In the genomic region with DNA sequence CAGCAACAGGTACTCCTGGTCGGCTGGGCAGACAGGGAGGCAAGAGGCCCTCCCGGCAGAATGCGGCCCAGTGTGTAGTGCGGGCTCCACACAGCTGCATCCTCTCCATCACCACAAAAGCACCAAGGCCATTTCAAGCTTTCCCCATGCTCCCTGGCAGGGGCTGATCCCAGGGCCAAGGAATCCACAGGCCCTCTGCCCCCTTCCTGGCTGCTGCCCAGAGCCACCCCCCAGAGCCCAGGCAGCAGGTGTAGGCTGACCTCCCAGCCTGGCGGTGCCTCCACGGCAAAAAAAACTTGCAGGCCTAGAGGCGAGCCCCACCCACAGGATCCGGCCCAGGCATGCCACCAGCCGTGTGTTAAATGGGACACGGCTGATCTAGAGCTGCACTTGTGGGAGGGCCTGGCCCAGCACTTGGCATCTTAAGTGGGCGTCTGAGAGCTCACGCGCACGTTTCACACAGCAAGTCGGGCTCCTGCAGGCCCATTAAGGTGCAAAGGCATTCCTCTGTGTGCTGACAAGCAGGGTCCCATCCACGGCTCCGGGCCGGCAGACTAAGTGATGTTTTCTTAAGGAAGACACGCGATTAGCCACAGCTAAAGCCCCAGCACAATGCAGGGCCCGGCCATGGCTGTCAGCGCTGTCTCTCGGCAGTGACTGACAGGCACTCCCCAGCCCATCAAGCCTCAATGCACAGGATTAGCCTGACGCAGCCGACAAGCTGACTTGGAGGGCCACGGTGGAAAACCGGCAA, we compare ENCODE assay signal across 8 cellular contexts. TPM values are rescaled to one million over a fixed set of nuclear protein-coding genes. Genes with fewer than 3 reads are reported as not detected.
DNase-seq lines count a peak whose midpoint lies in the region; ATAC-seq and TF ChIP-seq lines count a peak whose summit lies in the region.

No MANE protein-coding gene starts in this region.

- H3K4me1 Mint-ChIP-seq in CD14-positive monocyte, result no peaks in the 10 kb centered on the region
- H3K4me1 Mint-ChIP-seq in activated naive CD8-positive, alpha-beta T cell treated with anti-CD3 and anti-CD28 coated beads, Interleukin-2, amount 50 U/mL, for 24 hours, result peaks cover 3% of the 10 kb centered on the region
- H3K4me1 Mint-ChIP-seq in stimulated activated memory B cell treated with anti-CD40 and anti-IgM and Interleukin-4, amounts not matched to agents 10 μg/mL and 1 μg/mL and 100 μg/mL, for 72 hours, result no peaks in the 10 kb centered on the region

- no peak overlapping the region for H3K4me3 Mint-ChIP-seq in CD14-positive monocyte
- H3K4me3 Mint-ChIP-seq in activated naive CD8-positive, alpha-beta T cell treated with anti-CD3 and anti-CD28 coated beads, Interleukin-2, amount 50 U/mL, for 24 hours, result no peak overlapping the region
- no peak overlapping the region for H3K4me3 Mint-ChIP-seq in stimulated activated memory B cell treated with anti-CD40 and anti-IgM and Interleukin-4, amounts not matched to agents 10 μg/mL and 1 μg/mL and 100 μg/mL, for 72 hours

- DNase-seq in CD14-positive monocyte (ENCODE audit: low spot score) (peak; percentile 30), NCI-H128 (lab: John Stamatoyannopoulos, UW; ENCODE audit: unreplicated experiment) (peak; percentile 25), lung microvascular endothelial cell (ENCODE audit: low read depth in 2 of 2) (peak; percentile 34 to 57), OCI-M2 (lab: John Stamatoyannopoulos, UW; ENCODE audit: unreplicated experiment) (no peak), superior temporal gyrus (ENCODE audit: extremely low spot score) (no peak)
- no peak for DNase-seq in activated naive CD8-positive, alpha-beta T cell treated with anti-CD3 and anti-CD28 coated beads, Interleukin-2, amount 50 U/mL, for 24 hours

- peaks cover 5 to 37% of the 10 kb centered on the region in 2 donors for H3K36me3 Mint-ChIP-seq in CD14-positive monocyte
- no peaks in the 10 kb centered on the region for H3K36me3 Mint-ChIP-seq in activated naive CD8-positive, alpha-beta T cell treated with anti-CD3 and anti-CD28 coated beads, Interleukin-2, amount 50 U/mL, for 24 hours (ENCODE audit: low read depth)
- no peaks in the 10 kb centered on the region for H3K36me3 Mint-ChIP-seq in stimulated activated memory B cell treated with anti-CD40 and anti-IgM and Interleukin-4, amounts not matched to agents 10 μg/mL and 1 μg/mL and 100 μg/mL, for 72 hours

- peak overlapping the region in 1 of 7 donors; percentile 19 for H3K27ac Mint-ChIP-seq in CD14-positive monocyte
- peak overlapping the region; percentile 42 for H3K27ac Mint-ChIP-seq in activated naive CD8-positive, alpha-beta T cell treated with anti-CD3 and anti-CD28 coated beads, Interleukin-2, amount 50 U/mL, for 24 hours
- no peak overlapping the region for H3K27ac Mint-ChIP-seq in stimulated activated memory B cell treated with anti-CD40 and anti-IgM and Interleukin-4, amounts not matched to agents 10 μg/mL and 1 μg/mL and 100 μg/mL, for 72 hours

- ATAC-seq in activated naive CD8-positive, alpha-beta T cell treated with anti-CD3 and anti-CD28 coated beads, Interleukin-2, amount 50 U/mL, for 24 hours, result peak; percentile 27
- ATAC-seq in GM18858 (IDR thresholded peaks at IDR 0.05; ENCODE audit: unreplicated experiment), result no peak
- ATAC-seq in stimulated activated memory B cell treated with anti-CD40 and anti-IgM and Interleukin-4, amounts not matched to agents 10 μg/mL and 1 μg/mL and 100 μg/mL, for 72 hours, result no peak

- H3K9me3 Mint-ChIP-seq in CD14-positive monocyte, result no peaks in the 10 kb centered on the region
- no peaks in the 10 kb centered on the region for H3K9me3 Mint-ChIP-seq in activated naive CD8-positive, alpha-beta T cell treated with anti-CD3 and anti-CD28 coated beads, Interleukin-2, amount 50 U/mL, for 24 hours
- H3K9me3 Mint-ChIP-seq in stimulated activated memory B cell treated with anti-CD40 and anti-IgM and Interleukin-4, amounts not matched to agents 10 μg/mL and 1 μg/mL and 100 μg/mL, for 72 hours, result no peaks in the 10 kb centered on the region

- TF ChIP-seq CTCF in CD14-positive monocyte (IDR thresholded peaks at IDR 0.05), result no peak

- H3K27me3 Mint-ChIP-seq in CD14-positive monocyte (ENCODE audit: low read depth in 3 of 3), result no peaks in the 10 kb centered on the region
- no peaks in the 10 kb centered on the region for H3K27me3 Mint-ChIP-seq in activated naive CD8-positive, alpha-beta T cell treated with anti-CD3 and anti-CD28 coated beads, Interleukin-2, amount 50 U/mL, for 24 hours
- H3K27me3 Mint-ChIP-seq in stimulated activated memory B cell treated with anti-CD40 and anti-IgM and Interleukin-4, amounts not matched to agents 10 μg/mL and 1 μg/mL and 100 μg/mL, for 72 hours, result no peaks in the 10 kb centered on the region

- intact Hi-C loops in CD14-positive monocyte (cut with micrococcal nuclease), result no loop called here

RNA-seq across cellular contexts. Expression of a gene that starts 19.8 kb away (rescaled TPM):
- polyA plus RNA-seq in CD14-positive monocyte, result 1 to 10 TPM; 4.8 to 6.0 TPM
- 3.5 and 4.4 TPM in 2 replicates for total RNA-seq in lung microvascular endothelial cell

RNA-seq across cellular contexts. Expression of a gene that starts 19.8 kb away (rescaled TPM):
- 1 to 10 TPM; 1.4 to 1.5 TPM for polyA plus RNA-seq in CD14-positive monocyte
- total RNA-seq in lung microvascular endothelial cell, result 17.7 and 25.8 TPM in 2 replicates

Comparison
In these comparisons a context has a peak if more than half of its experiments do, and no peak if none do; other contexts are left out.
1. DNase-seq: peak in CD14-positive monocyte (single experiment), NCI-H128 (single experiment) and lung microvascular endothelial cell (2 of 2); none in activated naive CD8-positive, alpha-beta T cell treated with anti-CD3 and anti-CD28 coated beads, Interleukin-2, amount 50 U/mL, for 24 hours (single experiment), OCI-M2 (single experiment) and superior temporal gyrus (single experiment).